Comparison of ENCODE assay signal across 1 cellular context in genomic region chr16:84800579-84800978, GRCh38.
TF ChIP-seq lines count a peak whose summit lies in the region.

No MANE protein-coding gene starts in this region.

TF ChIP-seq in IMR-90, 13 proteins besides CTCF, POLR2A, EP300 and RAD21 (continued from another document):
- TF ChIP-seq USF2 (IDR thresholded peaks at IDR 0.05; ENCODE audit: low read depth, low read length) (no peak), MXI1 (IDR thresholded peaks at IDR 0.05; ENCODE audit: borderline replicate concordance, low read depth, low read length) (no peak), FOS (IDR thresholded peaks at IDR 0.05; ENCODE audit: low read depth, low read length) (no peak), MAFK (IDR thresholded peaks at IDR 0.05; ENCODE audit: low read depth, low read length) (no peak), CEBPB (IDR thresholded peaks at IDR 0.05; ENCODE audit: low read depth, low read length) (no peak)
